In genomic region chr4:40669504-40669903, GRCh38 we compare ENCODE assay signal across 19 cellular contexts. TPM values are rescaled to one million over a fixed set of nuclear protein-coding genes. Genes with fewer than 3 reads are reported as not detected.
DNase-seq lines count a peak whose midpoint lies in the region; ATAC-seq, FAIRE-seq and TF ChIP-seq lines count a peak whose summit lies in the region.
"Had no signal": no experiment of that assay in that cellular context is flagged by ENCODE, and none has a peak within 500 bp of the region (broad histone marks: within the 10 kb centered on the region; RNA-seq: fewer than 3 reads in every experiment).

No MANE protein-coding gene starts in this region.

- peak overlapping the region; percentile 92 for H3K27ac Mint-ChIP-seq in activated CD4-positive, alpha-beta T cell treated with anti-CD3 and anti-CD28 coated beads, Interleukin-2, amount 10 ng/mL, durations not matched to agents 24 days and 14 days
- no peak overlapping the region for H3K27ac Mint-ChIP-seq in activated CD4-positive, alpha-beta T cell treated with anti-CD3 and anti-CD28 coated beads, Interleukin-2, amount 10 ng/mL, durations not matched to agents 7 days and 5 days
- no peak overlapping the region for H3K27ac Mint-ChIP-seq in neural progenitor cell
- H3K27ac Mint-ChIP-seq: activated naive CD8-positive, alpha-beta T cell treated with anti-CD3 and anti-CD28 coated beads, Interleukin-2, amount 10 ng/mL, durations not matched to agents 7 days and 5 days; HFFc6 had no signal

- H3F3A ChIP-seq in neural progenitor cell (ENCODE audit: low read depth), result peaks cover 33% of the 10 kb centered on the region

- H3K4me1 ChIP-seq in neural progenitor cell, result peaks cover 25% of the 10 kb centered on the region
- H3K4me1 ChIP-seq: sigmoid colon had no signal

- no peaks in the 10 kb centered on the region for H3K79me2 ChIP-seq in neural progenitor cell (ENCODE audit: low read depth)

- H3K27me3 ChIP-seq in neural progenitor cell, result no peaks in the 10 kb centered on the region
- H3K27me3 ChIP-seq: brain microvascular endothelial cell, sigmoid colon had no signal

- H3K4me1 Mint-ChIP-seq in activated CD4-positive, alpha-beta T cell treated with anti-CD3 and anti-CD28 coated beads, Interleukin-2, amount 10 ng/mL, durations not matched to agents 24 days and 14 days, result peaks cover 60% of the 10 kb centered on the region
- H3K4me1 Mint-ChIP-seq in activated CD4-positive, alpha-beta T cell treated with anti-CD3 and anti-CD28 coated beads, Interleukin-2, amount 10 ng/mL, durations not matched to agents 7 days and 5 days, result peaks cover 47% of the 10 kb centered on the region
- H3K4me1 Mint-ChIP-seq in neural progenitor cell, result peaks cover 22% of the 10 kb centered on the region

- H3K4me2 ChIP-seq in neural progenitor cell, result no peak overlapping the region

- no peaks in the 10 kb centered on the region for H3K9me3 ChIP-seq in neural progenitor cell (ENCODE audit: low read depth)
- H3K9me3 ChIP-seq: sigmoid colon had no signal

- H3K36me3 ChIP-seq in neural progenitor cell, result no peaks in the 10 kb centered on the region
- H3K36me3 ChIP-seq: brain microvascular endothelial cell, sigmoid colon had no signal

- peak; percentile 35 for ATAC-seq in HG02678 (IDR thresholded peaks at IDR 0.05; ENCODE audit: unreplicated experiment)
- ATAC-seq in GM19452 (IDR thresholded peaks at IDR 0.05; ENCODE audit: unreplicated experiment), result no peak

- no peak overlapping the region for H3K27ac ChIP-seq in neural progenitor cell
- H3K27ac ChIP-seq: brain microvascular endothelial cell, sigmoid colon had no signal

- CTCF ChIA-PET in activated CD4-positive, alpha-beta T cell treated with anti-CD3 and anti-CD28 coated beads, Interleukin-2, amount 10 ng/mL, durations not matched to agents 7 days and 5 days (lab: Charles Lee), result interaction anchor here (0.6 to 1.4 kb wide), 3 partner anchors 9 to 1752 kb away, joined by 3 to 8 read pairs (median 4); no protein-coding TSS in a partner anchor

- no peaks in the 10 kb centered on the region for H3K27me3 Mint-ChIP-seq in activated CD4-positive, alpha-beta T cell treated with anti-CD3 and anti-CD28 coated beads, Interleukin-2, amount 10 ng/mL, durations not matched to agents 24 days and 14 days
- H3K27me3 Mint-ChIP-seq in activated CD4-positive, alpha-beta T cell treated with anti-CD3 and anti-CD28 coated beads, Interleukin-2, amount 10 ng/mL, durations not matched to agents 7 days and 5 days, result no peaks in the 10 kb centered on the region
- H3K27me3 Mint-ChIP-seq in neural progenitor cell (ENCODE audit: insufficient read depth, low read depth), result peaks cover 5% of the 10 kb centered on the region
- H3K27me3 Mint-ChIP-seq: activated naive CD8-positive, alpha-beta T cell treated with anti-CD3 and anti-CD28 coated beads, Interleukin-2, amount 10 ng/mL, durations not matched to agents 7 days and 5 days had no signal

- no peaks in the 10 kb centered on the region for H4K20me1 ChIP-seq in neural progenitor cell (ENCODE audit: low read depth)

- no peak overlapping the region for H3K4me3 Mint-ChIP-seq in activated CD4-positive, alpha-beta T cell treated with anti-CD3 and anti-CD28 coated beads, Interleukin-2, amount 10 ng/mL, durations not matched to agents 24 days and 14 days
- H3K4me3 Mint-ChIP-seq in activated CD4-positive, alpha-beta T cell treated with anti-CD3 and anti-CD28 coated beads, Interleukin-2, amount 10 ng/mL, durations not matched to agents 7 days and 5 days, result no peak overlapping the region
- no peak overlapping the region for H3K4me3 Mint-ChIP-seq in neural progenitor cell
- H3K4me3 Mint-ChIP-seq: activated naive CD8-positive, alpha-beta T cell treated with anti-CD3 and anti-CD28 coated beads, Interleukin-2, amount 10 ng/mL, durations not matched to agents 7 days and 5 days; HFFc6 had no signal

- POLR2A ChIA-PET in activated CD4-positive, alpha-beta T cell treated with anti-CD3 and anti-CD28 coated beads, Interleukin-2, amount 10 ng/mL, durations not matched to agents 7 days and 5 days (lab: Charles Lee), result no interaction called here

- H3K4me3 ChIP-seq in neural progenitor cell, result no peak overlapping the region
- H3K4me3 ChIP-seq: sigmoid colon had no signal

- no peak for TF ChIP-seq POLR2A in GM12891 (IDR thresholded peaks at IDR 0.05; ENCODE audit: low read depth, low read length)

- TF ChIP-seq CTCF in neural progenitor cell (IDR thresholded peaks at IDR 0.05), result no peak

- no peak for DNase-seq in activated CD4-positive, alpha-beta T cell treated with anti-CD3 and anti-CD28 coated beads, Interleukin-2, amount 10 ng/mL, durations not matched to agents 24 days and 14 days
- no peak for DNase-seq in activated CD4-positive, alpha-beta T cell treated with anti-CD3 and anti-CD28 coated beads, Interleukin-2, amount 10 ng/mL, durations not matched to agents 7 days and 5 days
- DNase-seq in GM12891 (ENCODE audit: insufficient read length, low spot score) (no peak), NCI-H1105 (lab: John Stamatoyannopoulos, UW) (no peak), neural progenitor cell (ENCODE audit: low spot score) (no peak)
- DNase-seq in activated T-helper 9 cell treated with anti-CD3 and anti-CD28 coated beads, Interleukin-2, amount 50 U/mL, for 16 hours (ENCODE audit: low read depth), result peak; percentile 3
- DNase-seq: activated naive CD8-positive, alpha-beta T cell treated with anti-CD3 and anti-CD28 coated beads, Interleukin-2, amount 10 ng/mL, durations not matched to agents 7 days and 5 days; brain microvascular endothelial cell; Calu3; cortex of kidney; HFFc6; hippocampal formation; kidney; NCI-H526 treated with DMSO at 0.1 percent for 48 hours; sigmoid colon had no signal

- intact Hi-C loops in activated CD4-positive, alpha-beta T cell treated with anti-CD3 and anti-CD28 coated beads, Interleukin-2, amount 10 ng/mL, durations not matched to agents 24 days and 14 days (cut with micrococcal nuclease), result no loop called here

- no peak overlapping the region for H3K9ac ChIP-seq in neural progenitor cell

- H3K9me3 Mint-ChIP-seq in activated CD4-positive, alpha-beta T cell treated with anti-CD3 and anti-CD28 coated beads, Interleukin-2, amount 10 ng/mL, durations not matched to agents 24 days and 14 days, result peaks cover 3% of the 10 kb centered on the region
- H3K9me3 Mint-ChIP-seq in activated CD4-positive, alpha-beta T cell treated with anti-CD3 and anti-CD28 coated beads, Interleukin-2, amount 10 ng/mL, durations not matched to agents 7 days and 5 days, result peaks cover 4% of the 10 kb centered on the region
- no peaks in the 10 kb centered on the region for H3K9me3 Mint-ChIP-seq in neural progenitor cell
- H3K9me3 Mint-ChIP-seq: activated naive CD8-positive, alpha-beta T cell treated with anti-CD3 and anti-CD28 coated beads, Interleukin-2, amount 10 ng/mL, durations not matched to agents 7 days and 5 days; HFFc6 had no signal

- no peak overlapping the region for H2AFZ ChIP-seq in neural progenitor cell (replicated peaks)

- FAIRE-seq in GM12891 (lab: Jason Lieb, UNC), result peak; percentile 80
- FAIRE-seq: kidney had no signal

- H3K36me3 Mint-ChIP-seq in activated CD4-positive, alpha-beta T cell treated with anti-CD3 and anti-CD28 coated beads, Interleukin-2, amount 10 ng/mL, durations not matched to agents 24 days and 14 days (ENCODE audit: low read depth), result no peaks in the 10 kb centered on the region
- peaks cover 9% of the 10 kb centered on the region for H3K36me3 Mint-ChIP-seq in activated CD4-positive, alpha-beta T cell treated with anti-CD3 and anti-CD28 coated beads, Interleukin-2, amount 10 ng/mL, durations not matched to agents 7 days and 5 days (ENCODE audit: low read depth)
- H3K36me3 Mint-ChIP-seq in neural progenitor cell, result no peaks in the 10 kb centered on the region
- H3K36me3 Mint-ChIP-seq: activated naive CD8-positive, alpha-beta T cell treated with anti-CD3 and anti-CD28 coated beads, Interleukin-2, amount 10 ng/mL, durations not matched to agents 7 days and 5 days had no signal

TF ChIP-seq in GM12891, 5 proteins besides CTCF, POLR2A, EP300 and RAD21:
- TF ChIP-seq POU2F2 (IDR thresholded peaks at IDR 0.05; ENCODE audit: low read depth, low read length) (no peak), SPI1 (IDR thresholded peaks at IDR 0.05; ENCODE audit: low read depth, low read length) (no peak), POLR2AphosphoS5 (IDR thresholded peaks at IDR 0.05; ENCODE audit: low read depth, low read length) (no peak), TAF1 (IDR thresholded peaks at IDR 0.05; ENCODE audit: low read depth, low read length) (no peak), PAX5 (IDR thresholded peaks at IDR 0.05; ENCODE audit: insufficient read depth, low read length, severe bottlenecking) (no peak)

RNA-seq across cellular contexts. Expression of gene RBM47, which starts 39.8 kb away (rescaled TPM):
- total RNA-seq in activated CD4-positive, alpha-beta T cell treated with anti-CD3 and anti-CD28 coated beads, Interleukin-2, amount 10 ng/mL, durations not matched to agents 24 days and 14 days, result 10.7 and 13.0 TPM in 2 replicates
- total RNA-seq in activated CD4-positive, alpha-beta T cell treated with anti-CD3 and anti-CD28 coated beads, Interleukin-2, amount 10 ng/mL, durations not matched to agents 7 days and 5 days, result 1 to 10 TPM in 1 of 2 experiments, under 1 TPM in 1; 0.92 to 1.0 TPM
- 10.9 TPM for polyA plus RNA-seq in GM12891 (2012; ENCODE audit: low read depth, missing spikeins)
- total RNA-seq in neural progenitor cell (ENCODE audit: low replicate concordance), result 2.9 and 6.1 TPM in 2 replicates
- total RNA-seq: lung microvascular endothelial cell, myocyte had no signal
